23 cellular contexts compared by ENCODE assay signal in genomic region chr22:48840112-48840949, GRCh38.
DNase-seq lines count a peak whose midpoint lies in the region; ATAC-seq, FAIRE-seq and TF ChIP-seq lines count a peak whose summit lies in the region.
"Had no signal": no experiment of that assay in that cellular context is flagged by ENCODE, and none has a peak within 500 bp of the region (broad histone marks: within the 10 kb centered on the region; RNA-seq: fewer than 3 reads in every experiment).

No MANE protein-coding gene starts in this region.

- peak; percentile 52 to 64 for ATAC-seq in stimulated activated naive B cell treated with anti-CD40 and anti-IgM and Interleukin-4, amounts not matched to agents 10 μg/mL and 1 μg/mL and 100 μg/mL, for 72 hours (replicated peaks)
- ATAC-seq in GM18517 (IDR thresholded peaks at IDR 0.05; ENCODE audit: unreplicated experiment): no peak
- ATAC-seq: HCT116 had no signal

- H3K27me3 ChIP-seq in Karpas-422 (ENCODE audit: low read length) (no peaks in the 10 kb centered on the region), neuronal stem cell (ENCODE audit: control insufficient read depth in 3 of 3, insufficient read depth in 3 of 3, low read depth in 1 of 3, low read length in 3 of 3) (no peaks in the 10 kb centered on the region), Caco-2 (replicated peaks; ENCODE audit: control insufficient read depth, insufficient read depth, low read length) (no peaks in the 10 kb centered on the region)
- H3K27me3 ChIP-seq: BE2C had no signal

- WGBS in neuronal stem cell (ENCODE audit: extremely low coverage in 2 of 2, insufficient read length in 2 of 2, insufficient replicate concordance in 1 of 2), 2 donors: no CpG with 5 or more reads among the region's 16 CpGs

- H3K79me2 ChIP-seq in Karpas-422 (ENCODE audit: low read length): no peaks in the 10 kb centered on the region

- H3K4me1 ChIP-seq in Karpas-422 (ENCODE audit: low read length) (peaks cover 1% of the 10 kb centered on the region), neuronal stem cell (ENCODE audit: control insufficient read depth in 2 of 2, insufficient read depth in 1 of 2, low read depth in 1 of 2, low read length in 2 of 2) (peaks cover 0 to 5% of the 10 kb centered on the region in 2 donors), Caco-2 (no peaks in the 10 kb centered on the region)
- H3K4me1 ChIP-seq: BE2C had no signal

- H2AK5ac ChIP-seq in neuronal stem cell (ENCODE audit: low read depth, low read length): peak overlapping the region; percentile 58

- no peak overlapping the region for H3K18ac ChIP-seq in neuronal stem cell (ENCODE audit: low read length)

- intact Hi-C loops in Caco-2 (cut with micrococcal nuclease; ENCODE audit: unreplicated experiment): no loop called here

- no peak overlapping the region for H3K27ac ChIP-seq in Karpas-422 (ENCODE audit: low read length)
- no peak overlapping the region for H3K27ac ChIP-seq in neuronal stem cell (replicated peaks; ENCODE audit: low read length)

- no TSS peak for BruUV-seq in Caco-2 (replicated peaks; lab: Mats Ljungman, UMichigan)

- H4K8ac ChIP-seq in neuronal stem cell (ENCODE audit: low read depth, low read length): no peak overlapping the region

- no peak overlapping the region for H2BK12ac ChIP-seq in neuronal stem cell (ENCODE audit: low read length)

- TF ChIP-seq CTCF in Caco-2 (IDR thresholded peaks at IDR 0.05; ENCODE audit: insufficient read depth in 1 of 2, low read depth in 1 of 2, low read length in 1 of 2, severe bottlenecking in 1 of 2, unreplicated experiment in 1 of 2): no peak

- H3K9ac ChIP-seq in Karpas-422 (ENCODE audit: low read length) (no peak overlapping the region), neuronal stem cell (ENCODE audit: low read depth, low read length, poor library complexity) (no peak overlapping the region)

- DNase-seq in GM12891 (ENCODE audit: insufficient read length, low spot score) (no peak), Karpas-422 (peak; percentile 40), neuronal stem cell (ENCODE audit: low spot score) (no peak), Caco-2 (no peak), inferior parietal cortex (ENCODE audit: extremely low spot score) (no peak)
- DNase-seq in stimulated activated naive B cell treated with anti-CD40 and anti-IgM and Interleukin-4, amounts not matched to agents 10 μg/mL and 1 μg/mL and 100 μg/mL, for 72 hours: no peak
- DNase-seq: ACHN; BE2C; C1 segment of cervical spinal cord; CD4-positive, CD25-positive, alpha-beta regulatory T cell; COR-L47; GOT3; H7 had no signal

- H3K9me3 ChIP-seq in Karpas-422 (ENCODE audit: low read length) (no peaks in the 10 kb centered on the region), neuronal stem cell (replicated peaks in 1 of 2; ENCODE audit: control insufficient read depth in 2 of 2, insufficient read depth in 1 of 2, low read depth in 1 of 2, low read length in 2 of 2) (peaks cover 0 to 6% of the 10 kb centered on the region in 2 donors), Caco-2 (no peaks in the 10 kb centered on the region)
- H3K9me3 ChIP-seq: BE2C had no signal

- no peak overlapping the region for H3K4me2 ChIP-seq in Karpas-422 (ENCODE audit: low read depth, low read length, poor library complexity, severe bottlenecking)
- no peak overlapping the region for H3K4me2 ChIP-seq in neuronal stem cell (ENCODE audit: insufficient read depth, low read length, poor library complexity, severe bottlenecking)

- H3K36me3 Mint-ChIP-seq in stimulated activated naive B cell treated with anti-CD40 and anti-IgM and Interleukin-4, amounts not matched to agents 10 μg/mL and 1 μg/mL and 100 μg/mL, for 72 hours: no peaks in the 10 kb centered on the region
- H3K36me3 Mint-ChIP-seq in Caco-2 (ENCODE audit: insufficient read depth, unreplicated experiment): peaks cover 10% of the 10 kb centered on the region
- H3K36me3 Mint-ChIP-seq: CD4-positive, CD25-positive, alpha-beta regulatory T cell; CD8-positive, alpha-beta memory T cell; IgD-negative memory B cell had no signal

- H3K14ac ChIP-seq in neuronal stem cell (ENCODE audit: low read length): no peak overlapping the region

- H2BK120ac ChIP-seq in neuronal stem cell (ENCODE audit: low read depth, low read length): no peak overlapping the region

- no peak overlapping the region for H2BK5ac ChIP-seq in neuronal stem cell (ENCODE audit: low read length)

- CTCF ChIA-PET in Caco-2 (lab: Charles Lee): no interaction called here

- H3K4me3 ChIP-seq in Karpas-422 (ENCODE audit: low read length) (no peak overlapping the region), neuronal stem cell (ENCODE audit: low read length in 2 of 2) (no peak overlapping the region), Caco-2 (ENCODE audit: low read depth, low read length) (no peak overlapping the region)

- H3K79me1 ChIP-seq in neuronal stem cell (ENCODE audit: low read depth, low read length): no peaks in the 10 kb centered on the region

- peaks cover 5 to 7% of the 10 kb centered on the region in 2 donors for H3K4me1 Mint-ChIP-seq in stimulated activated naive B cell treated with anti-CD40 and anti-IgM and Interleukin-4, amounts not matched to agents 10 μg/mL and 1 μg/mL and 100 μg/mL, for 72 hours
- H3K4me1 Mint-ChIP-seq in Caco-2 (ENCODE audit: low read depth, unreplicated experiment): no peaks in the 10 kb centered on the region
- H3K4me1 Mint-ChIP-seq: CD8-positive, alpha-beta memory T cell; IgD-negative memory B cell had no signal

- TF ChIP-seq POLR2A in GM12891 (IDR thresholded peaks at IDR 0.05; ENCODE audit: low read depth, low read length): no peak

- H4K20me1 ChIP-seq in Karpas-422 (ENCODE audit: insufficient read depth, low read depth, low read length): peaks cover 6% of the 10 kb centered on the region; the same call in 1 of the 2 replicates

- H3K4me3 Mint-ChIP-seq in stimulated activated naive B cell treated with anti-CD40 and anti-IgM and Interleukin-4, amounts not matched to agents 10 μg/mL and 1 μg/mL and 100 μg/mL, for 72 hours: no peak overlapping the region
- no peak overlapping the region for H3K4me3 Mint-ChIP-seq in Caco-2 (ENCODE audit: unreplicated experiment)
- H3K4me3 Mint-ChIP-seq: CD4-positive, CD25-positive, alpha-beta regulatory T cell; CD8-positive, alpha-beta memory T cell; IgD-negative memory B cell had no signal

- no peak overlapping the region for H3K4ac ChIP-seq in neuronal stem cell (ENCODE audit: low read length)

- no peak overlapping the region for H4K91ac ChIP-seq in neuronal stem cell (ENCODE audit: low read depth, low read length, poor library complexity)

- H3K36me3 ChIP-seq in Karpas-422 (ENCODE audit: insufficient read depth, low read length) (no peaks in the 10 kb centered on the region), neuronal stem cell (replicated peaks in 1 of 2; ENCODE audit: control insufficient read depth in 2 of 2, insufficient read depth in 2 of 2, low read length in 2 of 2) (peaks cover 0 to 2% of the 10 kb centered on the region in 2 donors), Caco-2 (ENCODE audit: control insufficient read depth, insufficient read depth, low read length) (no peaks in the 10 kb centered on the region)
- H3K36me3 ChIP-seq: BE2C had no signal

- H2AFZ ChIP-seq in Karpas-422 (ENCODE audit: low read length) (no peak overlapping the region), neuronal stem cell (ENCODE audit: low read length) (no peak overlapping the region)

- POLR2A ChIA-PET in Caco-2 (lab: Charles Lee): no interaction called here

- no peak overlapping the region for H3K27ac Mint-ChIP-seq in stimulated activated naive B cell treated with anti-CD40 and anti-IgM and Interleukin-4, amounts not matched to agents 10 μg/mL and 1 μg/mL and 100 μg/mL, for 72 hours
- H3K27ac Mint-ChIP-seq in Caco-2 (ENCODE audit: unreplicated experiment): no peak overlapping the region
- H3K27ac Mint-ChIP-seq: CD4-positive, CD25-positive, alpha-beta regulatory T cell; CD8-positive, alpha-beta memory T cell; IgD-negative memory B cell had no signal

- H3K27me3 Mint-ChIP-seq in stimulated activated naive B cell treated with anti-CD40 and anti-IgM and Interleukin-4, amounts not matched to agents 10 μg/mL and 1 μg/mL and 100 μg/mL, for 72 hours: peaks cover 13 to 26% of the 10 kb centered on the region in 2 donors
- H3K27me3 Mint-ChIP-seq in Caco-2 (ENCODE audit: insufficient read depth, unreplicated experiment): peaks cover 14% of the 10 kb centered on the region
- H3K27me3 Mint-ChIP-seq: CD4-positive, CD25-positive, alpha-beta regulatory T cell had no signal

- no peak overlapping the region for H3K23ac ChIP-seq in neuronal stem cell (ENCODE audit: low read depth, low read length, poor library complexity)

- no peak for FAIRE-seq in GM12891 (lab: Jason Lieb, UNC)
- FAIRE-seq: A204.1, D721Med, G401.6, GM12892, GM18507, HTR-8/SVneo had no signal

- no peaks in the 10 kb centered on the region for H3K9me2 ChIP-seq in Karpas-422 (replicated peaks; ENCODE audit: insufficient read depth, low read length)

- H3K9me3 Mint-ChIP-seq in stimulated activated naive B cell treated with anti-CD40 and anti-IgM and Interleukin-4, amounts not matched to agents 10 μg/mL and 1 μg/mL and 100 μg/mL, for 72 hours: peaks cover 11 to 12% of the 10 kb centered on the region in 2 donors
- peaks cover 15% of the 10 kb centered on the region for H3K9me3 Mint-ChIP-seq in Caco-2 (ENCODE audit: unreplicated experiment)

- no peak overlapping the region for H2BK15ac ChIP-seq in neuronal stem cell (ENCODE audit: low read length)

TF ChIP-seq in GM12891, 5 proteins besides CTCF, POLR2A, EP300 and RAD21:
- TF ChIP-seq TAF1 (IDR thresholded peaks at IDR 0.05; ENCODE audit: low read depth, low read length): no peak
- TF ChIP-seq PAX5 (IDR thresholded peaks at IDR 0.05; ENCODE audit: insufficient read depth, low read length, severe bottlenecking): no peak
- no peak for TF ChIP-seq POU2F2 (IDR thresholded peaks at IDR 0.05; ENCODE audit: low read depth, low read length)
- TF ChIP-seq SPI1 (IDR thresholded peaks at IDR 0.05; ENCODE audit: low read depth, low read length): peak; percentile 6; the same call in 1 of the 2 replicates
- no peak for TF ChIP-seq POLR2AphosphoS5 (IDR thresholded peaks at IDR 0.05; ENCODE audit: low read depth, low read length)
